In the genomic region with DNA sequence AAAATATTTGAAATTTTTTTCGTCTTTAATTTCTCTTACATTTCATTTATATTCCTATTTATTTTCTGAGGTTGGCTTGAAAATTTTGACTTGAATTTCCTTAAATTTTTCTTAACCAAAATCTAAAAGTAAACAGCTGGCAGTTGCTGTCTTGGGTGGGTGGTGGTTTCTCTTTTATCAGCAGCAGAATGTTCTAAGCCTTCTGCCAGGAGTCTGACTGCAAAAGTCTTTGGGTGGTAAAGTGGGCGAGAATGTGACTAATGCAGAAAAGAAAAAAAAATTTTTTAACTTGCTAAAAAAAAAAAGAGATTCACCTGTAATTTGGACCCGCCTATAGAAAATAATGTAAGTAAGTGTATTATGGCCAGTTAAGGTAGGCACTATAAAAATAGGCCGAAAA, we compare ENCODE assay signal across 9 cellular contexts. TPM values are rescaled to one million over a fixed set of nuclear protein-coding genes. Genes with fewer than 3 reads are reported as not detected.
A peak's percentile ranks its signal among the peaks of the same experiment; 100 is the strongest.
DNase-seq lines count a peak whose midpoint lies in the region; ATAC-seq and TF ChIP-seq lines count a peak whose summit lies in the region.
"Had no signal": no experiment of that assay in that cellular context is flagged by ENCODE, and none has a peak within 500 bp of the region (broad histone marks: within the 10 kb centered on the region; RNA-seq: fewer than 3 reads in every experiment).

No MANE protein-coding gene starts in this region.

- H4K5ac ChIP-seq in mesendoderm (ENCODE audit: low read length), result no peak overlapping the region

- peaks cover 51% of the 10 kb centered on the region for H3K36me3 Mint-ChIP-seq in activated CD8-positive, alpha-beta T cell treated with anti-CD3 and anti-CD28 coated beads, Interleukin-2, amount 10 ng/mL, durations not matched to agents 7 days and 5 days (ENCODE audit: low read depth)

- H2BK120ac ChIP-seq in mesendoderm (ENCODE audit: low read depth, low read length), result no peak overlapping the region

- peaks cover 4% of the 10 kb centered on the region for H3K9me3 Mint-ChIP-seq in activated CD8-positive, alpha-beta T cell treated with anti-CD3 and anti-CD28 coated beads, Interleukin-2, amount 10 ng/mL, durations not matched to agents 7 days and 5 days (ENCODE audit: insufficient read depth)

- H3K4ac ChIP-seq in mesendoderm (ENCODE audit: low read depth, low read length), result no peak overlapping the region

- no peak overlapping the region for H3K56ac ChIP-seq in mesendoderm (ENCODE audit: low read length)

- no peak overlapping the region for H4K8ac ChIP-seq in mesendoderm (ENCODE audit: low read depth, low read length)

- H3K4me1 Mint-ChIP-seq in activated CD8-positive, alpha-beta T cell treated with anti-CD3 and anti-CD28 coated beads, Interleukin-2, amount 10 ng/mL, durations not matched to agents 7 days and 5 days (ENCODE audit: low read depth), result peaks cover 47% of the 10 kb centered on the region

- H3K27ac ChIP-seq in right cardiac atrium (ENCODE audit: low read length) (no peak overlapping the region), heart left ventricle (peak overlapping the region in 4 of 12 donors; percentile 0 to 66 (median 2)), thoracic aorta (no peak overlapping the region), mesendoderm (ENCODE audit: low read depth, low read length) (no peak overlapping the region)

- H3K23ac ChIP-seq in mesendoderm (ENCODE audit: low read length), result no peak overlapping the region

- no peak overlapping the region for H3K4me2 ChIP-seq in mesendoderm (ENCODE audit: low read length)

- H3K9me3 ChIP-seq in right cardiac atrium (ENCODE audit: control insufficient read depth, low read length), result no peaks in the 10 kb centered on the region
- H3K9me3 ChIP-seq in heart left ventricle, result peaks cover 0 to 18% (median 2%) of the 10 kb centered on the region in 12 donors
- no peaks in the 10 kb centered on the region for H3K9me3 ChIP-seq in thoracic aorta

- WGBS in right cardiac atrium, result 60% methylated on average over 4 of the region's 4 CpGs
- 74 to 78% (median 76%) methylated on average over 4 of the region's 4 CpGs for WGBS in heart left ventricle, 4 donors
- no CpG with 5 or more reads among the region's 4 CpGs for WGBS in mesendoderm (ENCODE audit: extremely low coverage, insufficient coverage, low lambda C conversion rate)

- H2AK5ac ChIP-seq in mesendoderm (ENCODE audit: low read length), result no peak overlapping the region

- H3K79me2 ChIP-seq in mesendoderm (ENCODE audit: control insufficient read depth, insufficient read depth, low read length), result peaks cover 21% of the 10 kb centered on the region

- ATAC-seq in right cardiac atrium, result no peak
- ATAC-seq in heart left ventricle, result no peak
- ATAC-seq in activated CD8-positive, alpha-beta T cell treated with anti-CD3 and anti-CD28 coated beads, Interleukin-2, amount 10 ng/mL, durations not matched to agents 7 days and 5 days, result no peak
- ATAC-seq in thoracic aorta (ENCODE audit: insufficient number of reproducible peaks, low FRiP score, low read depth), result no peak

- POLR2A ChIA-PET in activated CD8-positive, alpha-beta T cell treated with anti-CD3 and anti-CD28 coated beads, Interleukin-2, amount 10 ng/mL, durations not matched to agents 7 days and 5 days (lab: Charles Lee), result interaction anchor here (2.0 kb wide), 1 partner anchor 73 kb away, joined by 9 read pairs; a partner anchor contains a TSS

- H3K79me1 ChIP-seq in mesendoderm (ENCODE audit: low read length), result peaks cover 2% of the 10 kb centered on the region

- no peak for TF ChIP-seq POLR2A in heart left ventricle (IDR thresholded peaks at IDR 0.05)

- H3K27me3 ChIP-seq in right cardiac atrium (ENCODE audit: control insufficient read depth, insufficient read depth) (no peaks in the 10 kb centered on the region), heart left ventricle (no peaks in the 10 kb centered on the region), thoracic aorta (replicated peaks; ENCODE audit: insufficient read depth) (no peaks in the 10 kb centered on the region), mesendoderm (ENCODE audit: insufficient read depth, low read length, poor library complexity) (no peaks in the 10 kb centered on the region)

- peak overlapping the region; percentile 94 for H3K27ac Mint-ChIP-seq in activated CD8-positive, alpha-beta T cell treated with anti-CD3 and anti-CD28 coated beads, Interleukin-2, amount 10 ng/mL, durations not matched to agents 7 days and 5 days

- H2BK5ac ChIP-seq in mesendoderm (ENCODE audit: low read length), result no peak overlapping the region

- no peak overlapping the region for H2BK15ac ChIP-seq in mesendoderm (replicated peaks; ENCODE audit: low read depth)

- H3K4me3 ChIP-seq in right cardiac atrium (ENCODE audit: low read length) (peak overlapping the region; percentile 43), heart left ventricle (peak overlapping the region in 5 of 12 donors; percentile 8 to 90 (median 73)), epithelial cell of proximal tubule (ENCODE audit: low read depth, low read length) (peak overlapping the region; percentile 14), thoracic aorta (peak overlapping the region; percentile 33), mesendoderm (ENCODE audit: low read length) (no peak overlapping the region)

- no peak for DNase-seq in right cardiac atrium
- no peak for DNase-seq in heart left ventricle
- peak; percentile 39 for DNase-seq in activated CD8-positive, alpha-beta T cell treated with anti-CD3 and anti-CD28 coated beads, Interleukin-2, amount 10 ng/mL, durations not matched to agents 7 days and 5 days
- DNase-seq in epithelial cell of proximal tubule (ENCODE audit: low read depth), result no peak
- no peak for DNase-seq in thoracic aorta (ENCODE audit: low spot score)
- DNase-seq in GM13976 (ENCODE audit: low spot score), result no peak
- no peak for DNase-seq in mesendoderm
- no peak for DNase-seq in NCI-H345 (lab: John Stamatoyannopoulos, UW)
- DNase-seq: kidney glomerular epithelial cell had no signal

- H3K4me1 ChIP-seq in right cardiac atrium (ENCODE audit: control insufficient read depth, insufficient read depth, low read length) (peaks cover 4% of the 10 kb centered on the region), heart left ventricle (peaks cover 3 to 69% (median 31%) of the 10 kb centered on the region in 12 donors), thoracic aorta (ENCODE audit: control insufficient read depth in 1 of 2, low read depth in 2 of 2) (peaks cover 40 to 55% of the 10 kb centered on the region in 2 donors), mesendoderm (ENCODE audit: control insufficient read depth, low read depth, low read length) (no peaks in the 10 kb centered on the region)

- in situ Hi-C loops in GM13976 (cut with MboI; ENCODE audit: low sequenced_read_pairs, unreplicated experiment), result no loop called here

- no peaks in the 10 kb centered on the region for H3K27me3 Mint-ChIP-seq in activated CD8-positive, alpha-beta T cell treated with anti-CD3 and anti-CD28 coated beads, Interleukin-2, amount 10 ng/mL, durations not matched to agents 7 days and 5 days (ENCODE audit: low read depth)

- H3K4me3 Mint-ChIP-seq in activated CD8-positive, alpha-beta T cell treated with anti-CD3 and anti-CD28 coated beads, Interleukin-2, amount 10 ng/mL, durations not matched to agents 7 days and 5 days, result peak overlapping the region; percentile 95

- H3K36me3 ChIP-seq in heart left ventricle (no peaks in the 10 kb centered on the region), thoracic aorta (no peaks in the 10 kb centered on the region), mesendoderm (ENCODE audit: control insufficient read depth, insufficient read depth, low read length) (no peaks in the 10 kb centered on the region)

- H3K18ac ChIP-seq in mesendoderm (ENCODE audit: low read length), result no peak overlapping the region

- no peak for TF ChIP-seq CTCF in heart left ventricle (IDR thresholded peaks at IDR 0.05)
- no peak for TF ChIP-seq CTCF in epithelial cell of proximal tubule (conservative IDR thresholded peaks at IDR 0.05; ENCODE audit: low read depth, low read length)
- TF ChIP-seq CTCF in thoracic aorta (IDR thresholded peaks at IDR 0.05), result no peak
- no peak for TF ChIP-seq CTCF in GM13976 (IDR thresholded peaks at IDR 0.05; ENCODE audit: borderline replicate concordance, control extremely low read depth, extremely low read depth, insufficient read depth, missing control alignments)

- CTCF ChIA-PET in activated CD8-positive, alpha-beta T cell treated with anti-CD3 and anti-CD28 coated beads, Interleukin-2, amount 10 ng/mL, durations not matched to agents 7 days and 5 days (lab: Charles Lee), result interaction anchor here (1.0 to 3.4 kb wide), 4 partner anchors 13 to 108 kb away, joined by 3 to 13 read pairs (median 5); a partner anchor contains a TSS

- intact Hi-C loops in right cardiac atrium (cut with DNase I) (no loop called here), heart left ventricle (cut with DNase I) (loop anchor here in 1 of 10 donors (10.0 kb wide), 1 partner anchor 364 kb away; no protein-coding TSS in a partner anchor)

- no peak overlapping the region for H3K9ac ChIP-seq in mesendoderm (ENCODE audit: low read length)

RNA-seq across cellular contexts. Expression of a gene that starts 2.5 kb away (rescaled TPM):
- total RNA-seq in right cardiac atrium (10 to 100 TPM; 37.9 to 43.7 (median 39.9) TPM), heart left ventricle (10 to 100 TPM; 26.3 to 54.9 (median 30.8) TPM), epithelial cell of proximal tubule (27.3 and 31.2 TPM in 2 replicates), thoracic aorta (100 to 1,000 TPM in 1 of 2 donors, 10 to 100 TPM in 1; 79.6 to 123 TPM)
- polyA plus RNA-seq in right cardiac atrium (33.4 TPM), heart left ventricle (10 to 100 TPM; 28.0 to 44.2 TPM)
- total RNA-seq in activated CD8-positive, alpha-beta T cell treated with anti-CD3 and anti-CD28 coated beads, Interleukin-2, amount 10 ng/mL, durations not matched to agents 7 days and 5 days, result 10 to 100 TPM; 87.4 to 96.6 TPM
- 26.2 TPM for polyA plus RNA-seq in mesendoderm (2013, experiment 1 of 2)
- polyA plus RNA-seq in mesendoderm (2013, experiment 2 of 2), result 26.0 TPM

RNA-seq across cellular contexts. Expression of a gene that starts 3.0 kb away (rescaled TPM):
- 10 to 100 TPM; 14.7 to 19.8 (median 15.4) TPM for total RNA-seq in right cardiac atrium
- polyA plus RNA-seq in right cardiac atrium, result 15.8 TPM
- total RNA-seq in heart left ventricle, result 10 to 100 TPM; 14.1 to 24.1 (median 18.5) TPM
- 10 to 100 TPM; 22.6 to 24.8 TPM for polyA plus RNA-seq in heart left ventricle
- 10 to 100 TPM; 52.8 to 58.3 TPM for total RNA-seq in activated CD8-positive, alpha-beta T cell treated with anti-CD3 and anti-CD28 coated beads, Interleukin-2, amount 10 ng/mL, durations not matched to agents 7 days and 5 days
- total RNA-seq in epithelial cell of proximal tubule, result 33.6 and 42.6 TPM in 2 replicates
- total RNA-seq in thoracic aorta, result 10 to 100 TPM in 1 of 2 donors, 1 to 10 TPM in 1; 5.7 to 15.0 TPM
- polyA plus RNA-seq in mesendoderm (2013, experiment 1 of 2), result 38.1 TPM
- polyA plus RNA-seq in mesendoderm (2013, experiment 2 of 2), result 46.5 TPM
